ENCODE assay signal across 1 cellular context in genomic region chr11:22787055-22787454, GRCh38.
TF ChIP-seq lines count a peak whose summit lies in the region.

No MANE protein-coding gene starts in this region.

TF ChIP-seq in GM12878, 131 proteins besides CTCF, POLR2A, EP300 and RAD21 (continued from another document):
- TF ChIP-seq CHD2 (IDR thresholded peaks at IDR 0.05; ENCODE audit: borderline replicate concordance, low read depth, low read length) (no peak), HDAC6 (IDR thresholded peaks at IDR 0.05; ENCODE audit: unreplicated experiment) (no peak), HSF1 (IDR thresholded peaks at IDR 0.05; ENCODE audit: low read depth, low read length) (no peak)
TF ChIP-seq in GM12878: peak in this region for 0.
